Comparison of ENCODE assay signal across 14 cellular contexts in genomic region chr6:153000243-153000642, GRCh38. TPM values are rescaled to one million over a fixed set of nuclear protein-coding genes. Genes with fewer than 3 reads are reported as not detected.
DNase-seq lines count a peak whose midpoint lies in the region; ATAC-seq, FAIRE-seq and TF ChIP-seq lines count a peak whose summit lies in the region.
"Had no signal": no experiment of that assay in that cellular context is flagged by ENCODE, and none has a peak within 500 bp of the region (broad histone marks: within the 10 kb centered on the region; RNA-seq: fewer than 3 reads in every experiment).

No MANE protein-coding gene starts in this region.

- no peaks in the 10 kb centered on the region for H3K9me3 ChIP-seq in BE2C

- H3K4me3 Mint-ChIP-seq in activated CD8-positive, alpha-beta T cell treated with anti-CD3 and anti-CD28 coated beads, Interleukin-2, amount 10 ng/mL, durations not matched to agents 7 days and 5 days, result peak overlapping the region; percentile 46
- no peak overlapping the region for H3K4me3 Mint-ChIP-seq in memory B cell

- no peaks in the 10 kb centered on the region for H3K4me1 ChIP-seq in BE2C

- H3K36me3 Mint-ChIP-seq in activated CD8-positive, alpha-beta T cell treated with anti-CD3 and anti-CD28 coated beads, Interleukin-2, amount 10 ng/mL, durations not matched to agents 7 days and 5 days (ENCODE audit: low read depth), result peaks cover 49% of the 10 kb centered on the region
- peaks cover 15% of the 10 kb centered on the region for H3K36me3 Mint-ChIP-seq in memory B cell

- H3K4me1 Mint-ChIP-seq in activated CD8-positive, alpha-beta T cell treated with anti-CD3 and anti-CD28 coated beads, Interleukin-2, amount 10 ng/mL, durations not matched to agents 7 days and 5 days (ENCODE audit: low read depth), result peaks cover 45% of the 10 kb centered on the region
- peaks cover 43% of the 10 kb centered on the region for H3K4me1 Mint-ChIP-seq in memory B cell

- H3K36me3 ChIP-seq in BE2C, result peaks cover 35% of the 10 kb centered on the region

- no peak for ATAC-seq in activated CD8-positive, alpha-beta T cell treated with anti-CD3 and anti-CD28 coated beads, Interleukin-2, amount 10 ng/mL, durations not matched to agents 7 days and 5 days
- ATAC-seq in memory B cell (ENCODE audit: low read depth) (no peak), GM21723 (IDR thresholded peaks at IDR 0.05; ENCODE audit: unreplicated experiment) (no peak), GM18520 (IDR thresholded peaks at IDR 0.05; ENCODE audit: unreplicated experiment) (no peak), GM21381 (IDR thresholded peaks at IDR 0.05; ENCODE audit: unreplicated experiment) (no peak)

- H3K27me3 ChIP-seq in BE2C, result no peaks in the 10 kb centered on the region

- CTCF ChIA-PET in activated CD8-positive, alpha-beta T cell treated with anti-CD3 and anti-CD28 coated beads, Interleukin-2, amount 10 ng/mL, durations not matched to agents 7 days and 5 days (lab: Charles Lee), result interaction anchor here (0.8 to 2.6 kb wide), 4 partner anchors 9 to 46 kb away, joined by 3 to 6 read pairs (median 4); partner anchors contain the start of gene FBXO5

- TF ChIP-seq CTCF in BE2C (IDR thresholded peaks at IDR 0.05; ENCODE audit: low read depth, low read length), result no peak

- 0 out of 2 replicates have a peak overlapping the region, but pooled peaks have one; percentile 2 for H3K4me3 ChIP-seq in BE2C (ENCODE audit: low read depth, low read length)

- DNase-seq in BE2C (no peak), GM19239 (ENCODE audit: insufficient read length, low spot score) (no peak), memory B cell (ENCODE audit: low spot score in 2 of 2) (no peak), NCI-H2171 treated with DMSO at 0.1 percent for 48 hours (lab: John Stamatoyannopoulos, UW) (no peak)
- DNase-seq in activated CD8-positive, alpha-beta T cell treated with anti-CD3 and anti-CD28 coated beads, Interleukin-2, amount 10 ng/mL, durations not matched to agents 7 days and 5 days, result no peak
- DNase-seq: activated CD4-positive, alpha-beta T cell treated with anti-CD3 and anti-CD28 coated beads for 48 hours; NCI-H1436; NCI-H526 treated with DMSO at 0.1 percent for 48 hours; SHP77; stimulated activated CD8-positive, alpha-beta memory T cell treated with anti-CD3 and anti-CD28 coated beads, Interleukin-4, amount 100 ng/mL, for 48 hours had no signal

- POLR2A ChIA-PET in activated CD8-positive, alpha-beta T cell treated with anti-CD3 and anti-CD28 coated beads, Interleukin-2, amount 10 ng/mL, durations not matched to agents 7 days and 5 days (lab: Charles Lee), result interaction anchor here (3.3 kb wide), 1 partner anchor 16 kb away, joined by 48 read pairs; the partner anchor contains the start of gene FBXO5

- FAIRE-seq in GM19239 (lab: Jason Lieb, UNC), result peak; percentile 4
- FAIRE-seq: GM12891 had no signal

- H3K9me3 Mint-ChIP-seq in activated CD8-positive, alpha-beta T cell treated with anti-CD3 and anti-CD28 coated beads, Interleukin-2, amount 10 ng/mL, durations not matched to agents 7 days and 5 days (ENCODE audit: insufficient read depth), result peaks cover 8% of the 10 kb centered on the region
- H3K9me3 Mint-ChIP-seq in memory B cell, result no peaks in the 10 kb centered on the region

- peak overlapping the region; percentile 3 for H3K27ac Mint-ChIP-seq in activated CD8-positive, alpha-beta T cell treated with anti-CD3 and anti-CD28 coated beads, Interleukin-2, amount 10 ng/mL, durations not matched to agents 7 days and 5 days
- H3K27ac Mint-ChIP-seq in memory B cell, result peak overlapping the region; percentile 48

- H3K27me3 Mint-ChIP-seq in activated CD8-positive, alpha-beta T cell treated with anti-CD3 and anti-CD28 coated beads, Interleukin-2, amount 10 ng/mL, durations not matched to agents 7 days and 5 days (ENCODE audit: low read depth), result no peaks in the 10 kb centered on the region
- H3K27me3 Mint-ChIP-seq in memory B cell, result no peaks in the 10 kb centered on the region

RNA-seq across cellular contexts. Expression of gene MTRF1L, which starts 2.3 kb away (rescaled TPM):
- 47.8 TPM for polyA plus RNA-seq in BE2C (2012; ENCODE audit: insufficient read depth, insufficient read length, low read depth)
- total RNA-seq in activated CD8-positive, alpha-beta T cell treated with anti-CD3 and anti-CD28 coated beads, Interleukin-2, amount 10 ng/mL, durations not matched to agents 7 days and 5 days, result 10 to 100 TPM; 15.6 to 20.6 TPM

RNA-seq across cellular contexts. Expression of gene FBXO5, which starts 17.4 kb away (rescaled TPM):
- polyA plus RNA-seq in BE2C (2012; ENCODE audit: insufficient read depth, insufficient read length, low read depth), result 8.9 TPM
- 10 to 100 TPM; 72.3 to 73.9 TPM for total RNA-seq in activated CD8-positive, alpha-beta T cell treated with anti-CD3 and anti-CD28 coated beads, Interleukin-2, amount 10 ng/mL, durations not matched to agents 7 days and 5 days
